ENCODE assay signal across 8 cellular contexts in genomic region chr7:95478139-95479037, GRCh38. TPM values are rescaled to one million over a fixed set of nuclear protein-coding genes. Genes with fewer than 3 reads are reported as not detected.
A peak's percentile ranks its signal among the peaks of the same experiment; 100 is the strongest.
DNase-seq lines count a peak whose midpoint lies in the region; ATAC-seq and TF ChIP-seq lines count a peak whose summit lies in the region.

No MANE protein-coding gene starts in this region.

- ATAC-seq in mucosa of descending colon (peak; percentile 87), GM21786 (IDR thresholded peaks at IDR 0.05; ENCODE audit: unreplicated experiment) (no peak)

- TF ChIP-seq CTCF in chondrocyte (IDR thresholded peaks at IDR 0.05) (peak; percentile 60), mucosa of descending colon (IDR thresholded peaks at IDR 0.05) (peak; percentile 18), adrenal gland (IDR thresholded peaks at IDR 0.05) (no peak)

- no peaks in the 10 kb centered on the region for H3K9me3 Mint-ChIP-seq in chondrocyte (ENCODE audit: low read depth)

- H3K27me3 ChIP-seq in adrenal gland, result no peaks in the 10 kb centered on the region

- no peaks in the 10 kb centered on the region for H3K36me3 ChIP-seq in mucosa of descending colon (ENCODE audit: low read depth)
- no peaks in the 10 kb centered on the region for H3K36me3 ChIP-seq in adrenal gland (replicated peaks in 1 of 2)

- H3K4me3 Mint-ChIP-seq in chondrocyte (ENCODE audit: unreplicated experiment), result no peak overlapping the region

- DNase-seq in Caki2 (ENCODE audit: low read depth) (peak; percentile 61), NCI-H2081 (lab: John Stamatoyannopoulos, UW) (peak; percentile 67 to 87), chondrocyte (ENCODE audit: low spot score) (no peak), mucosa of descending colon (peak in 2 of 3 donors; percentile 48 to 68), adrenal gland (no peak), NCI-H128 (lab: John Stamatoyannopoulos, UW; ENCODE audit: unreplicated experiment) (no peak), RKO (ENCODE audit: low spot score) (no peak)

- 78 to 83% (median 79%) methylated on average over 19 of the region's 19 CpGs for WGBS in adrenal gland, 4 donors

- no peak for TF ChIP-seq POLR2A in adrenal gland (IDR thresholded peaks at IDR 0.05)

- H3K27ac ChIP-seq in adrenal gland, result no peak overlapping the region

- intact Hi-C loops in mucosa of descending colon (cut with DNase I, micrococcal nuclease), result no loop called here
- intact Hi-C loops in adrenal gland (cut with DNase I), result no loop called here

- H3K4me1 Mint-ChIP-seq in chondrocyte (ENCODE audit: low read depth), result peaks cover 26% of the 10 kb centered on the region

- no peak overlapping the region for H3K4me3 ChIP-seq in mucosa of descending colon
- H3K4me3 ChIP-seq in adrenal gland, result no peak overlapping the region

- H3K9me3 ChIP-seq in mucosa of descending colon (no peaks in the 10 kb centered on the region), adrenal gland (replicated peaks in 1 of 3) (no peaks in the 10 kb centered on the region)

- in situ Hi-C loops in Caki2 (cut with HindIII; ENCODE audit: low pct_unique_long_range_greater_than_20kb, low sequenced_read_pairs), result no loop called here

- H3K4me1 ChIP-seq in mucosa of descending colon (ENCODE audit: low read depth) (no peaks in the 10 kb centered on the region), adrenal gland (replicated peaks in 1 of 2) (peaks cover 0 to 13% of the 10 kb centered on the region in 2 donors)

- no peaks in the 10 kb centered on the region for H3K27me3 Mint-ChIP-seq in chondrocyte (ENCODE audit: low read depth)

- H3K36me3 Mint-ChIP-seq in chondrocyte (ENCODE audit: low read depth), result no peaks in the 10 kb centered on the region

- no peak overlapping the region for H3K27ac Mint-ChIP-seq in chondrocyte (ENCODE audit: unreplicated experiment)

RNA-seq across cellular contexts. Expression of gene ASB4, which starts 7.4 kb away (rescaled TPM):
- not detected in 2 replicates for total RNA-seq in Caki2 (2014; rRNA removed; shearing (Covaris generic); ENCODE audit: low replicate concordance)
- total RNA-seq in chondrocyte, result not detected in 3 replicates
- total RNA-seq in mucosa of descending colon, result under 1 TPM in 2 of 3 donors, not detected in 1; 0.13 to 0.84 TPM
- total RNA-seq in adrenal gland, result 100 to 1,000 TPM in 3 of 8 donors, 10 to 100 TPM in 5; 39.9 to 323 (median 88.2) TPM
- 100 to 1,000 TPM in 1 of 3 donors, 10 to 100 TPM in 2; 18.3 to 150 (median 53.4) TPM for polyA plus RNA-seq in adrenal gland

RNA-seq across cellular contexts. Expression of gene PON2, which starts 43.6 kb away (rescaled TPM):
- total RNA-seq in Caki2 (2014; rRNA removed; shearing (Covaris generic); ENCODE audit: low replicate concordance), result 105 and 118 TPM in 2 replicates
- total RNA-seq in chondrocyte, result 91.6 to 94.2 TPM (median 92.1 TPM) in 3 replicates
- 100 to 1,000 TPM in 2 of 3 donors, 10 to 100 TPM in 1; 95.9 to 140 (median 129) TPM for total RNA-seq in mucosa of descending colon
- total RNA-seq in adrenal gland, result 100 to 1,000 TPM; 153 to 369 (median 230) TPM
- polyA plus RNA-seq in adrenal gland, result 100 to 1,000 TPM in 2 of 3 donors, 10 to 100 TPM in 1; 74.4 to 360 (median 112) TPM

Comparison
In these comparisons a context has a peak if more than half of its experiments do, and no peak if none do; other contexts are left out.
1. DNase-seq: peak in Caki2 (single experiment), NCI-H2081 (2 of 2) and mucosa of descending colon (2 of 3); none in chondrocyte (single experiment), adrenal gland (0 of 7), NCI-H128 (single experiment) and RKO (single experiment).
2. CTCF ChIP-seq: peak in chondrocyte (single experiment) and mucosa of descending colon (single experiment); none in adrenal gland (0 of 6).
3. RNA of gene ASB4, which starts 7.4 kb away (total RNA-seq): 39.9 to 323 TPM in adrenal gland; 0.13 to 0.84 TPM in mucosa of descending colon, not detected in Caki2 and not detected in chondrocyte; every median in the first group is over 10 times any median in the second.